8 cellular contexts compared by ENCODE assay signal in the genomic region with DNA sequence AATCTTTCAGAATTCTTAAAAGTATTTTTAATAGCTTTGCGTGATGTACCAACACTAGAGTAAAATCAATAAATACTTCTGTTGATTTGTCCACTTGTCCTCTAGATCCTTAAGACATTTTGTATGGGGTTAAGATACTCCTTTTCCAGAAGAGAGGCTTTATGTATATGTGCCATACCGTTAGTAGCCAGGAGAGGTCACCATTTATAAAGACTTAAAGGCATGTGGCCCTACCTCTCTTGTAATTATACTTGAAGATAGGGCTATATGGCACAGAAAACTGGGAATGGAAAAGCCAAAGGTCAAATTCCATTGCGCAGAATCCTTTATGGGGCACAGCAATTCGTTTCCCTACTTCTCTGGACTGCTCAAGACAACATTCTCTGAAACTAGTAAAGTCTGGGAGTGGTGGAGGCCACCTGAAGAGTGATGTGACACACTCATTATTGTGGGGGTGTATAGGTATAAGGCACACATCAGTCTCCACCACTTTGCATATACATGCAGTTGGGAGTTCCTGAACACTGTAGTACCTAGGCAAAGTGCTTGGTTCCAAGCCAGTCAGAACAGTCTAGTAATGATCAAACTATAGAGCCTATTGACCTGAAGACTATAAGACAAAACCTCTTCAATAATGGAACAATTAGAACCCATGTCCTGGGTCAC.
DNase-seq lines count a peak whose midpoint lies in the region; ATAC-seq lines count a peak whose summit lies in the region.

No MANE protein-coding gene starts in this region.

- H3K4me3 Mint-ChIP-seq in stimulated activated naive CD8-positive, alpha-beta T cell treated with anti-CD3 and anti-CD28 coated beads, Interleukin-15, amount 100 ng/mL, for 72 hours, result no peak overlapping the region
- no peak overlapping the region for H3K4me3 Mint-ChIP-seq in activated T-helper 2 cell treated with anti-CD3 and anti-CD28 coated beads, Interferon-gamma antibody, Interleukin-2, Interleukin-4, amounts not matched to agents 10 μg/mL and 5 μg/mL and 100 μg/mL, durations not matched to agents 14 hours and 24 hours and 36 hours (ENCODE audit: low read depth)

- H3K4me1 Mint-ChIP-seq in stimulated activated naive CD8-positive, alpha-beta T cell treated with anti-CD3 and anti-CD28 coated beads, Interleukin-15, amount 100 ng/mL, for 72 hours, result no peaks in the 10 kb centered on the region
- H3K4me1 Mint-ChIP-seq in activated T-helper 2 cell treated with anti-CD3 and anti-CD28 coated beads, Interferon-gamma antibody, Interleukin-2, Interleukin-4, amounts not matched to agents 10 μg/mL and 5 μg/mL and 100 μg/mL, durations not matched to agents 14 hours and 24 hours and 36 hours (ENCODE audit: low read depth), result no peaks in the 10 kb centered on the region

- H3K36me3 Mint-ChIP-seq in activated T-helper 2 cell treated with anti-CD3 and anti-CD28 coated beads, Interferon-gamma antibody, Interleukin-2, Interleukin-4, amounts not matched to agents 10 μg/mL and 5 μg/mL and 100 μg/mL, durations not matched to agents 14 hours and 24 hours and 36 hours (ENCODE audit: low read depth), result no peaks in the 10 kb centered on the region

- H3K27ac Mint-ChIP-seq in stimulated activated naive CD8-positive, alpha-beta T cell treated with anti-CD3 and anti-CD28 coated beads, Interleukin-15, amount 100 ng/mL, for 72 hours, result no peak overlapping the region
- H3K27ac Mint-ChIP-seq in activated T-helper 2 cell treated with anti-CD3 and anti-CD28 coated beads, Interferon-gamma antibody, Interleukin-2, Interleukin-4, amounts not matched to agents 10 μg/mL and 5 μg/mL and 100 μg/mL, durations not matched to agents 14 hours and 24 hours and 36 hours, result no peak overlapping the region

- ATAC-seq in GM18873 (IDR thresholded peaks at IDR 0.05; ENCODE audit: low FRiP score, unreplicated experiment) (peak; percentile 43), HG03060 (IDR thresholded peaks at IDR 0.05; ENCODE audit: low read depth, unreplicated experiment) (peak; percentile 34)
- peak; percentile 79 for ATAC-seq in stimulated activated naive CD8-positive, alpha-beta T cell treated with anti-CD3 and anti-CD28 coated beads, Interleukin-15, amount 100 ng/mL, for 72 hours

- DNase-seq in COLO829 (ENCODE audit: low spot score) (peak; percentile 25), NCI-H226 (peak; percentile 37), amniotic epithelial cell (ENCODE audit: low read depth) (peak; percentile 68), iPS DF 4.7 (ENCODE audit: extremely low read depth, low spot score) (peak; percentile 30)
- peak in 1 of 2 donors; percentile 9 for DNase-seq in stimulated activated naive CD8-positive, alpha-beta T cell treated with anti-CD3 and anti-CD28 coated beads, Interleukin-15, amount 100 ng/mL, for 72 hours
- no peak for DNase-seq in activated T-helper 2 cell treated with anti-CD3 and anti-CD28 coated beads, Interferon-gamma antibody, Interleukin-2, Interleukin-4, amounts not matched to agents 10 μg/mL and 5 μg/mL and 100 μg/mL, durations not matched to agents 14 hours and 24 hours and 36 hours (ENCODE audit: low spot score)

- intact Hi-C loops in activated T-helper 2 cell treated with anti-CD3 and anti-CD28 coated beads, Interferon-gamma antibody, Interleukin-2, Interleukin-4, amounts not matched to agents 10 μg/mL and 5 μg/mL and 100 μg/mL, durations not matched to agents 14 hours and 24 hours and 36 hours (cut with micrococcal nuclease), result loop anchor here (10.0 kb wide), 1 partner anchor 953 kb away; no protein-coding TSS in a partner anchor

- H3K27me3 Mint-ChIP-seq in stimulated activated naive CD8-positive, alpha-beta T cell treated with anti-CD3 and anti-CD28 coated beads, Interleukin-15, amount 100 ng/mL, for 72 hours, result peaks cover 41% of the 10 kb centered on the region
- H3K27me3 Mint-ChIP-seq in activated T-helper 2 cell treated with anti-CD3 and anti-CD28 coated beads, Interferon-gamma antibody, Interleukin-2, Interleukin-4, amounts not matched to agents 10 μg/mL and 5 μg/mL and 100 μg/mL, durations not matched to agents 14 hours and 24 hours and 36 hours (ENCODE audit: low read depth), result peaks cover 4% of the 10 kb centered on the region

- H3K9me3 Mint-ChIP-seq in stimulated activated naive CD8-positive, alpha-beta T cell treated with anti-CD3 and anti-CD28 coated beads, Interleukin-15, amount 100 ng/mL, for 72 hours, result peaks cover 8 to 13% of the 10 kb centered on the region in 2 donors
- peaks cover 5% of the 10 kb centered on the region for H3K9me3 Mint-ChIP-seq in activated T-helper 2 cell treated with anti-CD3 and anti-CD28 coated beads, Interferon-gamma antibody, Interleukin-2, Interleukin-4, amounts not matched to agents 10 μg/mL and 5 μg/mL and 100 μg/mL, durations not matched to agents 14 hours and 24 hours and 36 hours
